Comparison of ENCODE assay signal across 1 cellular context in the genomic region with DNA sequence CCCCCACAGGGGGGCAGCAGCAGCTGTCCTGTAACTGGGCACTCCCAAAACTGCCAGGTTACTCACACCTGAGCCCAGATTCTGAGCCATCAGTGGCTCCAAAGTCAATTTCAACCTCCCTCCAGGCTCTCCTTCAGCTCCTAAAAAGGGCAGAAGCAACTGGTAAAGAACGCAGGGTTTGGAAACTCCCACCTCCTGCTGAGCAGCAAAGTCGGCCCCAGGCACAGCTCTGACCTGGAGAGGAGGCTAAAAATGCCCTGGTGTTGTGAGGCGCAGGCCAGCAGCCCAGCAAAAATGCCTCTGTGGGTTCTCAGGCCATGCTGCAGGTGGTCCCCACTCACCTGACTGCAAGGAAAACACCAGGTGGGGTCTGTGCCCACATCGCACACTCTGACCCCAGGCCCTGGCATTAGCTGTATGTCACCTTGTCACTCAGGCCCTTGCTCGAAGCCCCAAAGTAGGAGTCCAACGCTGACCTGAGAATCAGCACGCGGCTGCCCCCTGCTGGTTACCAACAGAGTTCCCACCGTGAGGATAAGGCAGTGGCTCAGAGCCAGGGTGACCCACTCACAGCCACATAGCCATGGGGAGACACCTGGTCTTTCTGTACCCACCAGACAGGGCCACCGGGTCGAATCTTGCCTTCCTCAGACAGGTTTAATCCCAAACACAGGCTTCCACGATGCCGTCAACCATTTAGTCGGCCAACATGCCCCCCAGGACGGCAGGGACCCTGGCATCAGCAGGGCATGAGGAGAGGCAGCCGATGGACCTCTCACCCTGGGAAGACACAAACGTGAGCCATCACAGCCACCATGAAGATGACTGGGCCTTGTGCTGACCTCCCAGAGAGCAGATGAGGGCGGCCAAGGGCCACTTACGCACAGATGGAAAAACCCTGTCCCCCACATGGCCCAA.
TF ChIP-seq lines count a peak whose summit lies in the region.

No MANE protein-coding gene starts in this region.

TF ChIP-seq in K562, 482 proteins besides CTCF, POLR2A, EP300 and RAD21:
- TF ChIP-seq SMC3 (conservative IDR thresholded peaks at IDR 0.05; ENCODE audit: insufficient read depth, low read depth, low read length) = peak; percentile 47; the same call in 1 of the 2 replicates
- TF ChIP-seq SP2 (IDR thresholded peaks at IDR 0.05; ENCODE audit: extremely low read depth, low read depth, low read length, poor library complexity, severe bottlenecking) = no peak
- no peak for TF ChIP-seq TOE1 (IDR thresholded peaks at IDR 0.05; ENCODE audit: borderline replicate concordance)
- TF ChIP-seq TOE1 (CRISPR knock-in tag; IDR thresholded peaks at IDR 0.05; ENCODE audit: borderline replicate concordance, low read depth) = no peak
- peak; percentile 42 for TF ChIP-seq RBM22 (IDR thresholded peaks at IDR 0.05; ENCODE audit: low read depth, low read length, poor library complexity, severe bottlenecking)
- no peak for TF ChIP-seq THRAP3 (IDR thresholded peaks at IDR 0.05; ENCODE audit: borderline replicate concordance)
- no peak for TF ChIP-seq KDM4B (IDR thresholded peaks at IDR 0.05; ENCODE audit: borderline replicate concordance in 2 of 2, low read depth in 1 of 2)
- peak; percentile 81 for TF ChIP-seq NFIC (IDR thresholded peaks at IDR 0.05)
- peak; percentile 53; the same call in 1 of the 2 replicates for TF ChIP-seq POLR2G (IDR thresholded peaks at IDR 0.05; ENCODE audit: low read depth, low read length)
- TF ChIP-seq PTTG1 (tag; IDR thresholded peaks at IDR 0.05; ENCODE audit: low read depth) = no peak
- TF ChIP-seq STAG1 (CRISPR knock-in tag; IDR thresholded peaks at IDR 0.05; ENCODE audit: borderline replicate concordance) = peak; percentile 68; the same call in 1 of the 2 replicates
- TF ChIP-seq, protein P1, sequence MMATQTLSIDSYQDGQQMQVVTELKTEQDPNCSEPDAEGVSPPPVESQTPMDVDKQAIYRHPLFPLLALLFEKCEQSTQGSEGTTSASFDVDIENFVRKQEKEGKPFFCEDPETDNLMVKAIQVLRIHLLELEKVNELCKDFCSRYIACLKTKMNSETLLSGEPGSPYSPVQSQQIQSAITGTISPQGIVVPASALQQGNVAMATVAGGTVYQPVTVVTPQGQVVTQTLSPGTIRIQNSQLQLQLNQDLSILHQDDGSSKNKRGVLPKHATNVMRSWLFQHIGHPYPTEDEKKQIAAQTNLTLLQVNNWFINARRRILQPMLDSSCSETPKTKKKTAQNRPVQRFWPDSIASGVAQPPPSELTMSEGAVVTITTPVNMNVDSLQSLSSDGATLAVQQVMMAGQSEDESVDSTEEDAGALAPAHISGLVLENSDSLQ (IDR thresholded peaks at IDR 0.05) = peak; percentile 51; the same call in 1 of the 2 replicates
- TF ChIP-seq, protein P2, sequence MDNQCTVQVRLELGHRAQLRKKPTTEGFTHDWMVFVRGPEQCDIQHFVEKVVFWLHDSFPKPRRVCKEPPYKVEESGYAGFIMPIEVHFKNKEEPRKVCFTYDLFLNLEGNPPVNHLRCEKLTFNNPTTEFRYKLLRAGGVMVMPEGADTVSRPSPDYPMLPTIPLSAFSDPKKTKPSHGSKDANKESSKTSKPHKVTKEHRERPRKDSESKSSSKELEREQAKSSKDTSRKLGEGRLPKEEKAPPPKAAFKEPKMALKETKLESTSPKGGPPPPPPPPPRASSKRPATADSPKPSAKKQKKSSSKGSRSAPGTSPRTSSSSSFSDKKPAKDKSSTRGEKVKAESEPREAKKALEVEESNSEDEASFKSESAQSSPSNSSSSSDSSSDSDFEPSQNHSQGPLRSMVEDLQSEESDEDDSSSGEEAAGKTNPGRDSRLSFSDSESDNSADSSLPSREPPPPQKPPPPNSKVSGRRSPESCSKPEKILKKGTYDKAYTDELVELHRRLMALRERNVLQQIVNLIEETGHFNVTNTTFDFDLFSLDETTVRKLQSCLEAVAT (IDR thresholded peaks at IDR 0.05) = no peak
- TF ChIP-seq, protein P3, sequence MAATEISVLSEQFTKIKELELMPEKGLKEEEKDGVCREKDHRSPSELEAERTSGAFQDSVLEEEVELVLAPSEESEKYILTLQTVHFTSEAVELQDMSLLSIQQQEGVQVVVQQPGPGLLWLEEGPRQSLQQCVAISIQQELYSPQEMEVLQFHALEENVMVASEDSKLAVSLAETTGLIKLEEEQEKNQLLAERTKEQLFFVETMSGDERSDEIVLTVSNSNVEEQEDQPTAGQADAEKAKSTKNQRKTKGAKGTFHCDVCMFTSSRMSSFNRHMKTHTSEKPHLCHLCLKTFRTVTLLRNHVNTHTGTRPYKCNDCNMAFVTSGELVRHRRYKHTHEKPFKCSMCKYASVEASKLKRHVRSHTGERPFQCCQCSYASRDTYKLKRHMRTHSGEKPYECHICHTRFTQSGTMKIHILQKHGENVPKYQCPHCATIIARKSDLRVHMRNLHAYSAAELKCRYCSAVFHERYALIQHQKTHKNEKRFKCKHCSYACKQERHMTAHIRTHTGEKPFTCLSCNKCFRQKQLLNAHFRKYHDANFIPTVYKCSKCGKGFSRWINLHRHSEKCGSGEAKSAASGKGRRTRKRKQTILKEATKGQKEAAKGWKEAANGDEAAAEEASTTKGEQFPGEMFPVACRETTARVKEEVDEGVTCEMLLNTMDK (IDR thresholded peaks at IDR 0.05; ENCODE audit: borderline replicate concordance, insufficient read depth, low read depth, low read length, poor library complexity, severe bottlenecking) = peak; percentile 45
